Comparison of ENCODE assay signal across 9 cellular contexts in the genomic region with DNA sequence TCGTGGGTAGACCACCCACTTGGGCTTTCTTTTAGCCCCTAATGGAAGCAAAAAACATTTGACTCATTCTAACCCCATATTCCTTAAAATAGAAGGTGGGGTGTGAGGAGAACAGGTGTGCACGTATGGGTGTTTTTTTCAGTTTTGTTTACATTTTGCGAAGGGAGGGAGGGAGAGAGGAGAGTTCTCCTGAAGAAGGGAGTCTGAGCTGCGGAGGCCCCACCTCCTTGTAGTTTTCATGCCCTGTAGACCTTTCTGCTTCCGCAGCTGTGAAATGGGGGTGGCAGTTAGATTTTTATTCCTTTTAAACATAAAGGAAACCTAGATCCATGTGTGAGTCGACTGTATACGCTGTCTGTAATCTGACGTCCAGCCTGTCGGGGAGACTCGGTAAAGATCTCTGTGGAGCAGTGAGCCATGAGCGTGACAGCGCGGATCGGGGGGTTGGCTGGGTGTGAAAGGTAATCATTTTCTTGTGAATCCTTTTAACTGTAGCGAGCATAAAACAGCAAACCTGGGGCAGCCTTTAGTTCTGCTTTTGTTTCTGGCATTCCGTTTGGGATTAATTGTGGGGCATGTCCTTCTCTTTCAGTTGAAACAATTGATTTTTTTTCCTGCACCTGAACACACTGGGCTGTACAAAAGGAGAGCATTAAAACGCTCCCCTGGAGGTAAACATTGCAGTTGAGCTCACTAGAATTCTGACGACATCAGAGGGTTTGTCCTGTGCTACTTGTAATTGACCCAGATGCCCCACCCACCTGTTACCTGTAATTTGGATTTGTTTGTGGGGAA. TPM values are rescaled to one million over a fixed set of nuclear protein-coding genes. Genes with fewer than 3 reads are reported as not detected.
A peak's percentile ranks its signal among the peaks of the same experiment; 100 is the strongest.
DNase-seq lines count a peak whose midpoint lies in the region; ATAC-seq, FAIRE-seq and TF ChIP-seq lines count a peak whose summit lies in the region.
"Had no signal": no experiment of that assay in that cellular context is flagged by ENCODE, and none has a peak within 500 bp of the region (broad histone marks: within the 10 kb centered on the region; RNA-seq: fewer than 3 reads in every experiment).

No MANE protein-coding gene starts in this region.

- H3K9me3 ChIP-seq in iPS-18a (ENCODE audit: control insufficient read depth, low read depth, low read length) (no peaks in the 10 kb centered on the region), stomach smooth muscle (ENCODE audit: control insufficient read depth in 2 of 2, low read length in 2 of 2) (no peaks in the 10 kb centered on the region)

- H3K4me1 ChIP-seq in iPS-18a (ENCODE audit: control insufficient read depth, low read depth, low read length) (peaks cover 18% of the 10 kb centered on the region), stomach smooth muscle (ENCODE audit: control insufficient read depth, insufficient read depth, low read length) (peaks cover 41% of the 10 kb centered on the region)

- no peak for TF ChIP-seq POLR2A in H54 (IDR thresholded peaks at IDR 0.05; ENCODE audit: low read depth, low read length)

- H3K27ac ChIP-seq in iPS-18a (ENCODE audit: low read length), result no peak overlapping the region
- no peak overlapping the region for H3K27ac ChIP-seq in stomach smooth muscle (ENCODE audit: low read length)

- no peaks in the 10 kb centered on the region for H3K9me3 Mint-ChIP-seq in HFFc6
- no peaks in the 10 kb centered on the region for H3K9me3 Mint-ChIP-seq in activated CD8-positive, alpha-beta T cell treated with anti-CD3 and anti-CD28 coated beads for 36 hours

- H3K9ac ChIP-seq in iPS-18a (ENCODE audit: low read length), result no peak overlapping the region
- H3K9ac ChIP-seq in stomach smooth muscle (ENCODE audit: low read length in 2 of 2), result peak overlapping the region; percentile 58 to 93

- DNase-seq in AG09309 (ENCODE audit: low read depth) (no peak), HFFc6 (no peak), H54 (ENCODE audit: insufficient read length, low spot score) (no peak)
- peak; percentile 30 for DNase-seq in activated CD8-positive, alpha-beta T cell treated with anti-CD3 and anti-CD28 coated beads for 36 hours
- DNase-seq in stimulated activated CD4-positive, alpha-beta T cell treated with anti-CD3 and anti-CD28 coated beads, Interleukin-4, amount 100 ng/mL, for 24 hours, result no peak

- no peak for TF ChIP-seq CTCF in AG09309 (IDR thresholded peaks at IDR 0.05; ENCODE audit: control insufficient read depth, insufficient read depth, low read depth, low read length, missing control alignments)
- no peak for TF ChIP-seq CTCF in HFFc6 (IDR thresholded peaks at IDR 0.05)
- TF ChIP-seq CTCF in activated CD8-positive, alpha-beta T cell treated with anti-CD3 and anti-CD28 coated beads for 36 hours (IDR thresholded peaks at IDR 0.05), result no peak

- H3K4me3 Mint-ChIP-seq in HFFc6, result peak overlapping the region; percentile 98
- peak overlapping the region; percentile 97 for H3K4me3 Mint-ChIP-seq in activated CD8-positive, alpha-beta T cell treated with anti-CD3 and anti-CD28 coated beads for 36 hours

- peak overlapping the region; percentile 25 for H3K27ac Mint-ChIP-seq in HFFc6
- peak overlapping the region; percentile 71 for H3K27ac Mint-ChIP-seq in activated CD8-positive, alpha-beta T cell treated with anti-CD3 and anti-CD28 coated beads for 36 hours

- peaks cover 22% of the 10 kb centered on the region for H3K36me3 ChIP-seq in iPS-18a (ENCODE audit: control insufficient read depth, low read depth, low read length)
- peaks cover 5 to 7% of the 10 kb centered on the region in 2 donors for H3K36me3 ChIP-seq in stomach smooth muscle (ENCODE audit: control insufficient read depth in 2 of 2, insufficient read depth in 2 of 2, low read length in 2 of 2)

- intact Hi-C loops in activated CD8-positive, alpha-beta T cell treated with anti-CD3 and anti-CD28 coated beads for 36 hours (cut with micrococcal nuclease), result loop anchor here (10.0 kb wide), 1 partner anchor 149 kb away; a partner anchor contains a TSS

- no peaks in the 10 kb centered on the region; the same call in 1 of the 2 replicates for H3K27me3 Mint-ChIP-seq in HFFc6 (ENCODE audit: insufficient read depth)
- no peaks in the 10 kb centered on the region for H3K27me3 Mint-ChIP-seq in activated CD8-positive, alpha-beta T cell treated with anti-CD3 and anti-CD28 coated beads for 36 hours

- FAIRE-seq in H54 (lab: Jason Lieb, UNC), result no peak

- CTCF ChIA-PET in activated CD8-positive, alpha-beta T cell treated with anti-CD3 and anti-CD28 coated beads for 36 hours (lab: Charles Lee), result interaction anchor here (1.0 to 8.4 kb wide), 3 partner anchors 9 to 372 kb away, joined by 3 to 84 read pairs (median 3); no protein-coding TSS in a partner anchor

- peaks cover 28% of the 10 kb centered on the region for H3K36me3 Mint-ChIP-seq in HFFc6 (ENCODE audit: low read depth)
- H3K36me3 Mint-ChIP-seq in activated CD8-positive, alpha-beta T cell treated with anti-CD3 and anti-CD28 coated beads for 36 hours (ENCODE audit: low read depth), result peaks cover 56% of the 10 kb centered on the region

- H3K4me1 Mint-ChIP-seq in HFFc6 (ENCODE audit: low read depth), result peaks cover 54% of the 10 kb centered on the region
- peaks cover 43% of the 10 kb centered on the region for H3K4me1 Mint-ChIP-seq in activated CD8-positive, alpha-beta T cell treated with anti-CD3 and anti-CD28 coated beads for 36 hours (ENCODE audit: low read depth)

- H3K4me3 ChIP-seq in AG09309 (ENCODE audit: control insufficient read depth, low read depth, low read length) (peak overlapping the region; percentile 94), iPS-18a (ENCODE audit: low read length) (peak overlapping the region; percentile 88), stomach smooth muscle (ENCODE audit: low read length in 2 of 2) (peak overlapping the region; percentile 80 to 86)

- H3K27me3 ChIP-seq in iPS-18a (ENCODE audit: control insufficient read depth, insufficient read depth, low read length), result peaks cover 4% of the 10 kb centered on the region
- H3K27me3 ChIP-seq in stomach smooth muscle (ENCODE audit: control insufficient read depth in 1 of 2, insufficient read depth in 2 of 2, low read length in 2 of 2), result no peaks in the 10 kb centered on the region

- ATAC-seq in activated CD8-positive, alpha-beta T cell treated with anti-CD3 and anti-CD28 coated beads for 36 hours, result no peak
- no peak for ATAC-seq in HG02798 (IDR thresholded peaks at IDR 0.05; ENCODE audit: poor library complexity, unreplicated experiment)

- POLR2A ChIA-PET in activated CD8-positive, alpha-beta T cell treated with anti-CD3 and anti-CD28 coated beads for 36 hours (lab: Charles Lee), result interaction anchor here (0.6 to 1.3 kb wide), 5 partner anchors 12 to 199 kb away, joined by 3 to 5 read pairs (median 4); a partner anchor contains a TSS

RNA-seq across cellular contexts. Expression of a gene that starts 2.3 kb away (rescaled TPM):
- total RNA-seq in HFFc6 (2021; fragmentation: NEBNext Ultra II Directional; extraction: Animal tissue kit (Norgen Biotek cat#: 25700)), result 10 to 100 TPM; 46.3 to 54.7 (median 51.4) TPM
- total RNA-seq in activated CD8-positive, alpha-beta T cell treated with anti-CD3 and anti-CD28 coated beads for 36 hours, result 10 to 100 TPM; 75.9 to 87.6 TPM

RNA-seq across cellular contexts. Expression of a gene that starts 42.9 kb away (rescaled TPM):
- 1 to 10 TPM in 3 of 6 experiments, under 1 TPM in 3; 0.67 to 6.1 (median 0.98) TPM for total RNA-seq in HFFc6 (2021; fragmentation: NEBNext Ultra II Directional; extraction: Animal tissue kit (Norgen Biotek cat#: 25700))
- not detected for total RNA-seq in activated CD8-positive, alpha-beta T cell treated with anti-CD3 and anti-CD28 coated beads for 36 hours
- total RNA-seq: myocyte had no signal
